In the genomic region with DNA sequence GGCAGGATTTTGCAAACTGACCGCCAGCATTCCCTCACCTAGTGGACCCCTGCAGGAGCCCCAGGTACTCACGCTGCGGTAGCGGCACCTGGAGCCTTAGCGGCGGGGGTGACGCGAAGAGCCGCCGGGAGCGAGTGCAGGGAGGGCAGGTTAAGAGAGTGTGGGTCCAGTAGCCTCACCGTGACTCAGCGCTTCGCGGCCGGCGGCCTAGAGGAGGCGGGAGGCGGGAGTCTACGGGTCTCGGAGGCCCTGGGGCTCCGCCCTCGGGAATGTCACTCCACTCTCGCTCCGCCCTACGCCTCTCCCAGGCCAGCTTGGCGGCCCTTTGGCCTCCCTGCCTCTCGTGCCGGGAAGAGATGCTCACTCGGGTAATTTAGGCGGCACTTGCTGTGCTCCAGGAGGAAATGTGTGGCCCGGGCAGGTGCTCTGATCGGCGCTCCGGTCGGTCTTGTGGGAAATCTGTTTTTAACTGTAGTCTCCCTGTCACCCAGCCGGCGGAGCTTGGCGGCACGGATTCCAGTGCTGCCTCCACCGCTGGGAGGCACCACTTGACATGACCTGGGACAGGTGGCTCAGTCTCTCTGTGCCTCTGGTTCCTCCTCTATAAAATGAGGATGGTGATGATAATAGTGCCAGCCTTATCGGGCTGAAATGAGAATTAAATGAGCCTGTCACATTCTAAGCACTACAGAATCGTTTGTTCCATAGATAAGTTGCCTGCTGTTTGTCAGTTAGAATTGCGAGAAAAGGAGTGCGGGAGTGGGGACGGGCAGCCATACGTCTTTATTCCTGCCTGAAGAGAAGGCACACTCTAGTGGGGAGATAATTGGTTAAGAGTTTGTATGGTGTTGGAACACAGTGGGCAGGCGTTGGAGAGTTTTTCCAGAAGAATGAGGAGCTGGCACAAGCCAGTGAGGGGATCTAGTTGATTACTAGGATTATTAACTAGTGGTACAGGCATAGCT, we compare ENCODE assay signal across 8 cellular contexts. TPM values are rescaled to one million over a fixed set of nuclear protein-coding genes. Genes with fewer than 3 reads are reported as not detected.
DNase-seq lines count a peak whose midpoint lies in the region; ATAC-seq and TF ChIP-seq lines count a peak whose summit lies in the region.

A gene (minus strand): TSS at position 216 of the 965 bp plus-strand sequence. CDS start 2,076 bp downstream, outside the sequence.

- H3K27me3 ChIP-seq in right atrium auricular region (no peaks in the 10 kb centered on the region), prostate gland (replicated peaks; ENCODE audit: insufficient read depth) (no peaks in the 10 kb centered on the region), vagina (no peaks in the 10 kb centered on the region)

- intact Hi-C loops in prostate gland (cut with DNase I): loop anchor here (10.0 kb wide), 1 partner anchor 181 kb away; no protein-coding TSS in a partner anchor
- intact Hi-C loops in vagina (cut with DNase I): no loop called here

- DNase-seq in NCI-H1105 (lab: John Stamatoyannopoulos, UW) (peak; percentile 82), SW480 (ENCODE audit: low spot score) (peak; percentile 89), amygdala (lab: John Stamatoyannopoulos, UW) (peak in 55 of 56 donors; percentile 3 to 84 (median 64)), right atrium auricular region (ENCODE audit: low spot score) (peak; percentile 91), prostate gland (ENCODE audit: low spot score) (peak; percentile 75), vagina (ENCODE audit: extremely low spot score in 2 of 2) (no peak)

- H3K27ac ChIP-seq in right atrium auricular region: peak within 1 kb of the TSS; percentile 75 to 88
- peak within 1 kb of the TSS; percentile 60 to 65 for H3K27ac ChIP-seq in prostate gland
- H3K27ac ChIP-seq in vagina: peak within 1 kb of the TSS; percentile 55

- WGBS in prostate gland: 13% methylated on average over 27 of the region's 48 CpGs

- peak; percentile 99 for ATAC-seq in HG02623 (IDR thresholded peaks at IDR 0.05; ENCODE audit: unreplicated experiment)

- TF ChIP-seq POLR2A in prostate gland (IDR thresholded peaks at IDR 0.05) (peak; percentile 27), vagina (IDR thresholded peaks at IDR 0.05) (no peak)

- H3K9me3 ChIP-seq in right atrium auricular region (no peaks in the 10 kb centered on the region), prostate gland (no peaks in the 10 kb centered on the region), vagina (no peaks in the 10 kb centered on the region)

- H3K36me3 ChIP-seq in right atrium auricular region (no peaks in the 10 kb centered on the region), prostate gland (no peaks in the 10 kb centered on the region), vagina (no peaks in the 10 kb centered on the region)

- TF ChIP-seq CTCF in GM12873 (IDR thresholded peaks at IDR 0.05; ENCODE audit: insufficient read depth, low read depth, low read length, missing control alignments) (peak; percentile 54), right atrium auricular region (IDR thresholded peaks at IDR 0.05) (peak in 1 of 2 donors; percentile 61), prostate gland (IDR thresholded peaks at IDR 0.05) (peak in 3 of 4 experiments; percentile 19 to 46 (median 41)), vagina (IDR thresholded peaks at IDR 0.05) (no peak)

- peaks cover 0 to 3% of the 10 kb centered on the region in 2 donors for H3K4me1 ChIP-seq in right atrium auricular region
- no peaks in the 10 kb centered on the region for H3K4me1 ChIP-seq in prostate gland (replicated peaks)
- no peaks in the 10 kb centered on the region for H3K4me1 ChIP-seq in vagina

- H3K4me3 ChIP-seq in right atrium auricular region (peak within 1 kb of the TSS; percentile 59 to 60), prostate gland (peak within 1 kb of the TSS; percentile 34 to 37), vagina (peak within 1 kb of the TSS; percentile 45 to 56)

RNA-seq across cellular contexts. Expression of the gene that starts here (rescaled TPM):
- total RNA-seq in right atrium auricular region (10 to 100 TPM; 14.3 to 19.2 TPM), prostate gland (10 to 100 TPM in 1 of 2 donors, 1 to 10 TPM in 1; 8.9 to 20.1 TPM), vagina (24.1 TPM)

Comparison
In these comparisons a context has a peak if more than half of its experiments do, and no peak if none do; other contexts are left out.
1. CTCF ChIP-seq: peak in GM12873 (single experiment) and prostate gland (3 of 4); none in vagina (0 of 3).
2. DNase-seq: peak in NCI-H1105 (single experiment), SW480 (single experiment), amygdala (55 of 56), right atrium auricular region (single experiment) and prostate gland (single experiment); none in vagina (0 of 2).
3. Peak in every context shown above with its lines, with median percentiles within 50 percentile points of each other: H3K27ac ChIP-seq and H3K4me3 ChIP-seq.